8 cellular contexts compared by ENCODE assay signal in the genomic region with DNA sequence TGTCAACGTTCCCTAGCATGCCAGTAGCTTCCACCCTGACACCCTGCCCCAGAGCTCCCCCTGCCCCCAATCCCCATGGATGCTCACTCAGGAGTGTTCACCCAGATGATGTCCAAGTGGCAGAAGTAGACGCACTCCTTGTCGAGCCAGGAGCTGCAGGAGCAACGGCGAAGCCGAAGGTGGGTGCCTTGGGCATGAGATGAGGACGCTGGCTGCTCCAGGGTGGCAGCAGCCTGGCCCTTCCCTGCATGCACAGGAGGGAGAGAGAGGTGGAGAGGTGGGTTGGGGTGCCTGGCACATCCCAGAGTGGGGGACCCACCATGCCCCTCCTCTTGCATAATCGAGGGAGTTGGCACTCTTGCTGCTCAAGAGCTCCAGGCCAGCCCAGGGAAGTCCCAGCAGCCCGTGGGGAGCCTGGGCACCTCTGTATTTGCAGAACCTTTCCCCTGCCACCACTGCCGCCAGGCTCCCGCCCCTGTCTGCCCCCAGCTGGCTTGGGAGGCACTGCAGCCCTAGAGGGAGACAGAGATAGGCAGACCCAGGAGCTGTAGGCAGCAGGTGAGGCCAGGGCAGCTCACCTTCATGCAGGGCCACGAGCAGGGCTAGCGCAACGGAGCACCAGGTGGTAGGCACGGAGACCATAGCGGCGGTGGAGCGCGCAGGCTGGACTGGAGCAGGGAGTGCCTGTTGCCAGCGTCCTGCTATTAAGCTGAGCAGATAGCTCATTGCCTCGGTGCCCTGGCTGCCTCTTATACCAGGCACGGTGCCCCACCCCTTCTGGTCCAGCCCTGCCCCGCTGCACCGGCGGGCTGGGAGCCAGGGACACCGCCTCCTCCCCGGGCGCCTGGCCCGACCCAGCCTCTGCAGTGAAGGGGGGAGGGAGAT. TPM values are rescaled to one million over a fixed set of nuclear protein-coding genes. Genes with fewer than 3 reads are reported as not detected.
DNase-seq lines count a peak whose midpoint lies in the region; ATAC-seq and TF ChIP-seq lines count a peak whose summit lies in the region.

A gene (minus strand): TSS at position 724 of the 885 bp plus-strand sequence. CDS start 82 bp downstream, at position 642.

- no peaks in the 10 kb centered on the region for H3K9me3 Mint-ChIP-seq in HFFc6
- H3K9me3 Mint-ChIP-seq in T-helper 2 cell treated with Interferon-gamma antibody and Interleukin-4, amounts not matched to agents 5 μg/mL and 100 μg/mL, for 36 hours = no peaks in the 10 kb centered on the region

- no peak for TF ChIP-seq POLR2A in spleen (IDR thresholded peaks at IDR 0.05)

- H3K27me3 Mint-ChIP-seq in HFFc6 (ENCODE audit: insufficient read depth) = peaks cover 5% of the 10 kb centered on the region
- peaks cover 7% of the 10 kb centered on the region for H3K27me3 Mint-ChIP-seq in T-helper 2 cell treated with Interferon-gamma antibody and Interleukin-4, amounts not matched to agents 5 μg/mL and 100 μg/mL, for 36 hours (ENCODE audit: low read depth)

- peaks cover 46% of the 10 kb centered on the region for H3K4me1 Mint-ChIP-seq in HFFc6 (ENCODE audit: low read depth)
- peaks cover 6% of the 10 kb centered on the region for H3K4me1 Mint-ChIP-seq in T-helper 2 cell treated with Interferon-gamma antibody and Interleukin-4, amounts not matched to agents 5 μg/mL and 100 μg/mL, for 36 hours (ENCODE audit: low read depth)

- H3K27ac Mint-ChIP-seq in HFFc6 = peak within 1 kb of the TSS; percentile 77
- no peak within 1 kb of the TSS for H3K27ac Mint-ChIP-seq in T-helper 2 cell treated with Interferon-gamma antibody and Interleukin-4, amounts not matched to agents 5 μg/mL and 100 μg/mL, for 36 hours

- DNase-seq in HFFc6 (no peak), NCI-H69 (lab: John Stamatoyannopoulos, UW) (peak; percentile 93), glomerular visceral epithelial cell (ENCODE audit: extremely low spot score) (peak; percentile 84), spleen (peak; percentile 70)
- no peak for DNase-seq in T-helper 2 cell treated with Interferon-gamma antibody and Interleukin-4, amounts not matched to agents 5 μg/mL and 100 μg/mL, for 36 hours (ENCODE audit: low spot score)

- H3K27ac ChIP-seq in spleen = peak within 1 kb of the TSS in 1 of 8 donors; percentile 54

- no peak for ATAC-seq in HG02981 (IDR thresholded peaks at IDR 0.05; ENCODE audit: unreplicated experiment)
- no peak for ATAC-seq in HG03097 (IDR thresholded peaks at IDR 0.05; ENCODE audit: low FRiP score, unreplicated experiment)
- no peak for ATAC-seq in GM19455 (IDR thresholded peaks at IDR 0.05; ENCODE audit: unreplicated experiment)

- no peaks in the 10 kb centered on the region for H3K36me3 Mint-ChIP-seq in HFFc6 (ENCODE audit: low read depth)
- no peaks in the 10 kb centered on the region for H3K36me3 Mint-ChIP-seq in T-helper 2 cell treated with Interferon-gamma antibody and Interleukin-4, amounts not matched to agents 5 μg/mL and 100 μg/mL, for 36 hours (ENCODE audit: low read depth)

- H3K4me3 ChIP-seq in spleen = no peak within 1 kb of the TSS

- no peak within 1 kb of the TSS for H3K4me3 Mint-ChIP-seq in HFFc6
- H3K4me3 Mint-ChIP-seq in T-helper 2 cell treated with Interferon-gamma antibody and Interleukin-4, amounts not matched to agents 5 μg/mL and 100 μg/mL, for 36 hours = no peak within 1 kb of the TSS

- 63 to 75% (median 64%) methylated on average over 22 to 29 of the region's 29 CpGs for WGBS in spleen, 5 donors

- H3K36me3 ChIP-seq in spleen = no peaks in the 10 kb centered on the region

- TF ChIP-seq CTCF in HFFc6 (IDR thresholded peaks at IDR 0.05) (peak; percentile 36; the same call in 1 of the 2 replicates), spleen (IDR thresholded peaks at IDR 0.05 in 8 of 11, conservative IDR thresholded peaks at IDR 0.05 in 3 of 11) (no peak)

- H3K9me3 ChIP-seq in spleen = no peaks in the 10 kb centered on the region

- H3K27me3 ChIP-seq in spleen (replicated peaks in 1 of 7) = peaks cover 0 to 44% (median 0%) of the 10 kb centered on the region in 7 donors

- intact Hi-C loops in spleen (cut with DNase I; ENCODE audit: low total_unique reads) = no loop called here

- peaks cover 10 to 41% (median 23%) of the 10 kb centered on the region in 6 donors for H3K4me1 ChIP-seq in spleen

RNA-seq across cellular contexts. Expression of the gene that starts here (rescaled TPM):
- total RNA-seq in HFFc6 (2021; fragmentation: NEBNext Ultra II Directional; extraction: Animal tissue kit (Norgen Biotek cat#: 25700)) = not detected
- not detected for total RNA-seq in spleen
- not detected for polyA plus RNA-seq in spleen

Comparison
In these comparisons a context has a peak if more than half of its experiments do, and no peak if none do; other contexts are left out.
1. Peak in DNase-seq in spleen; RNA of the gene not detected or under 1 TPM.
2. DNase-seq: peak in NCI-H69 (single experiment) and glomerular visceral epithelial cell (single experiment); none in HFFc6 (single experiment) and T-helper 2 cell treated with Interferon-gamma antibody and Interleukin-4, amounts not matched to agents 5 μg/mL and 100 μg/mL, for 36 hours (single experiment).